ENCODE assay signal across 9 cellular contexts in genomic region chr9:76373173-76373771, GRCh38. TPM values are rescaled to one million over a fixed set of nuclear protein-coding genes. Genes with fewer than 3 reads are reported as not detected.
DNase-seq lines count a peak whose midpoint lies in the region; ATAC-seq and TF ChIP-seq lines count a peak whose summit lies in the region.
"Had no signal": no experiment of that assay in that cellular context is flagged by ENCODE, and none has a peak within 500 bp of the region (broad histone marks: within the 10 kb centered on the region; RNA-seq: fewer than 3 reads in every experiment).

No MANE protein-coding gene starts in this region.

- H3K4me3 ChIP-seq in right lobe of liver = no peak overlapping the region

- H3K9me3 ChIP-seq in right lobe of liver = no peaks in the 10 kb centered on the region

- no peaks in the 10 kb centered on the region for H3K36me3 Mint-ChIP-seq in activated CD8-positive, alpha-beta memory T cell treated with anti-CD3 and anti-CD28 coated beads, Interleukin-2, amount 10 ng/mL, durations not matched to agents 7 days and 5 days
- H3K36me3 Mint-ChIP-seq in activated naive CD4-positive, alpha-beta T cell treated with anti-CD3 and anti-CD28 coated beads for 36 hours (ENCODE audit: low read depth) = no peaks in the 10 kb centered on the region

- no peak for TF ChIP-seq POLR2A in right lobe of liver (IDR thresholded peaks at IDR 0.05)

- H3K27ac ChIP-seq in right lobe of liver = peak overlapping the region in 2 of 3 donors; percentile 64 to 65

- CTCF ChIA-PET in activated CD8-positive, alpha-beta memory T cell treated with anti-CD3 and anti-CD28 coated beads, Interleukin-2, amount 10 ng/mL, durations not matched to agents 7 days and 5 days (lab: Charles Lee) = interaction anchor here (2.0 kb wide), 1 partner anchor 20 kb away, joined by 4 read pairs; no protein-coding TSS in a partner anchor
- CTCF ChIA-PET in activated naive CD4-positive, alpha-beta T cell treated with anti-CD3 and anti-CD28 coated beads for 36 hours (lab: Charles Lee) = interaction anchor here (0.6 kb wide), 1 partner anchor 9 kb away, joined by 4 read pairs; no protein-coding TSS in a partner anchor

- DNase-seq in Right ventricle myocardium inferior (ENCODE audit: missing footprints) (no peak), cardiac septum (ENCODE audit: low spot score) (no peak), dermis blood vessel endothelial cell (peak; percentile 40), right lobe of liver (peak; percentile 77 to 93 (median 86))
- no peak for DNase-seq in activated CD8-positive, alpha-beta memory T cell treated with anti-CD3 and anti-CD28 coated beads, Interleukin-2, amount 10 ng/mL, durations not matched to agents 7 days and 5 days
- no peak for DNase-seq in stimulated activated naive CD4-positive, alpha-beta T cell (lab: John Stamatoyannopoulos, UW)
- no peak for DNase-seq in activated naive CD4-positive, alpha-beta T cell treated with anti-CD3 and anti-CD28 coated beads for 36 hours
- DNase-seq: activated CD8-positive, alpha-beta T cell treated with anti-CD3 and anti-CD28 coated beads, Interleukin-2, amount 10 ng/mL, durations not matched to agents 7 days and 5 days had no signal

- TF ChIP-seq CTCF in right lobe of liver (IDR thresholded peaks at IDR 0.05) = no peak

- no peaks in the 10 kb centered on the region for H3K27me3 Mint-ChIP-seq in activated CD8-positive, alpha-beta memory T cell treated with anti-CD3 and anti-CD28 coated beads, Interleukin-2, amount 10 ng/mL, durations not matched to agents 7 days and 5 days
- no peaks in the 10 kb centered on the region for H3K27me3 Mint-ChIP-seq in activated naive CD4-positive, alpha-beta T cell treated with anti-CD3 and anti-CD28 coated beads for 36 hours (ENCODE audit: low read depth)

- H3K36me3 ChIP-seq in right lobe of liver = no peaks in the 10 kb centered on the region

- H3K4me1 Mint-ChIP-seq in activated CD8-positive, alpha-beta memory T cell treated with anti-CD3 and anti-CD28 coated beads, Interleukin-2, amount 10 ng/mL, durations not matched to agents 7 days and 5 days = peaks cover 9% of the 10 kb centered on the region
- no peaks in the 10 kb centered on the region for H3K4me1 Mint-ChIP-seq in activated naive CD4-positive, alpha-beta T cell treated with anti-CD3 and anti-CD28 coated beads for 36 hours (ENCODE audit: low read depth)

- no peak overlapping the region for H3K27ac Mint-ChIP-seq in activated CD8-positive, alpha-beta memory T cell treated with anti-CD3 and anti-CD28 coated beads, Interleukin-2, amount 10 ng/mL, durations not matched to agents 7 days and 5 days
- no peak overlapping the region for H3K27ac Mint-ChIP-seq in activated naive CD4-positive, alpha-beta T cell treated with anti-CD3 and anti-CD28 coated beads for 36 hours
- H3K27ac Mint-ChIP-seq: activated CD8-positive, alpha-beta T cell treated with anti-CD3 and anti-CD28 coated beads, Interleukin-2, amount 10 ng/mL, durations not matched to agents 7 days and 5 days had no signal

- no peaks in the 10 kb centered on the region for H3K27me3 ChIP-seq in right lobe of liver

- H3K4me3 Mint-ChIP-seq in activated CD8-positive, alpha-beta memory T cell treated with anti-CD3 and anti-CD28 coated beads, Interleukin-2, amount 10 ng/mL, durations not matched to agents 7 days and 5 days = no peak overlapping the region
- no peak overlapping the region for H3K4me3 Mint-ChIP-seq in activated naive CD4-positive, alpha-beta T cell treated with anti-CD3 and anti-CD28 coated beads for 36 hours
- H3K4me3 Mint-ChIP-seq: activated CD8-positive, alpha-beta T cell treated with anti-CD3 and anti-CD28 coated beads, Interleukin-2, amount 10 ng/mL, durations not matched to agents 7 days and 5 days had no signal

- intact Hi-C loops in Right ventricle myocardium inferior (cut with DNase I) = no loop called here
- intact Hi-C loops in cardiac septum (cut with DNase I) = no loop called here
- intact Hi-C loops in right lobe of liver (cut with DNase I) = no loop called here
- intact Hi-C loops in activated naive CD4-positive, alpha-beta T cell treated with anti-CD3 and anti-CD28 coated beads for 36 hours (cut with micrococcal nuclease) = no loop called here

- peaks cover 0 to 50% (median 25%) of the 10 kb centered on the region in 4 donors for H3K4me1 ChIP-seq in right lobe of liver

- 16% methylated on average over 4 of the region's 4 CpGs for WGBS in right lobe of liver (ENCODE audit: insufficient coverage, low coverage, low lambda C conversion rate, missing lambda C conversion rate)

- ATAC-seq in Right ventricle myocardium inferior = peak; percentile 79
- peak; percentile 83 to 95 (median 90) for ATAC-seq in right lobe of liver
- no peak for ATAC-seq in activated CD8-positive, alpha-beta memory T cell treated with anti-CD3 and anti-CD28 coated beads, Interleukin-2, amount 10 ng/mL, durations not matched to agents 7 days and 5 days
- no peak for ATAC-seq in HG02798 (IDR thresholded peaks at IDR 0.05; ENCODE audit: poor library complexity, unreplicated experiment)
- ATAC-seq: activated CD8-positive, alpha-beta T cell treated with anti-CD3 and anti-CD28 coated beads, Interleukin-2, amount 10 ng/mL, durations not matched to agents 7 days and 5 days had no signal

- no peaks in the 10 kb centered on the region for H3K9me3 Mint-ChIP-seq in activated CD8-positive, alpha-beta memory T cell treated with anti-CD3 and anti-CD28 coated beads, Interleukin-2, amount 10 ng/mL, durations not matched to agents 7 days and 5 days (ENCODE audit: low read depth)
- H3K9me3 Mint-ChIP-seq in activated naive CD4-positive, alpha-beta T cell treated with anti-CD3 and anti-CD28 coated beads for 36 hours = no peaks in the 10 kb centered on the region

RNA-seq across cellular contexts. Expression of gene RFK, which starts 21.0 kb away (rescaled TPM):
- total RNA-seq in Right ventricle myocardium inferior = 23.9 TPM
- 18.1 TPM for total RNA-seq in cardiac septum
- 70.4 and 80.8 TPM in 2 replicates for total RNA-seq in dermis blood vessel endothelial cell
- 10 to 100 TPM; 11.1 to 25.2 (median 19.7) TPM for total RNA-seq in right lobe of liver
- 10 to 100 TPM; 17.0 to 19.0 TPM for total RNA-seq in activated CD8-positive, alpha-beta memory T cell treated with anti-CD3 and anti-CD28 coated beads, Interleukin-2, amount 10 ng/mL, durations not matched to agents 7 days and 5 days
- 1 to 10 TPM; 4.2 to 5.2 TPM for total RNA-seq in activated naive CD4-positive, alpha-beta T cell treated with anti-CD3 and anti-CD28 coated beads for 36 hours

Comparison
In these comparisons a context has a peak if more than half of its experiments do, and no peak if none do; other contexts are left out.
1. ATAC-seq: peak in Right ventricle myocardium inferior (single experiment) and right lobe of liver (4 of 4); none in activated CD8-positive, alpha-beta memory T cell treated with anti-CD3 and anti-CD28 coated beads, Interleukin-2, amount 10 ng/mL, durations not matched to agents 7 days and 5 days (single experiment) and HG02798 (single experiment).
2. DNase-seq: peak in dermis blood vessel endothelial cell (single experiment) and right lobe of liver (3 of 3); none in Right ventricle myocardium inferior (single experiment), cardiac septum (single experiment), activated CD8-positive, alpha-beta memory T cell treated with anti-CD3 and anti-CD28 coated beads, Interleukin-2, amount 10 ng/mL, durations not matched to agents 7 days and 5 days (single experiment), stimulated activated naive CD4-positive, alpha-beta T cell (0 of 6) and activated naive CD4-positive, alpha-beta T cell treated with anti-CD3 and anti-CD28 coated beads for 36 hours (single experiment).